13 cellular contexts compared by ENCODE assay signal in genomic region chr5:123440456-123440855, GRCh38. TPM values are rescaled to one million over a fixed set of nuclear protein-coding genes. Genes with fewer than 3 reads are reported as not detected.
DNase-seq lines count a peak whose midpoint lies in the region; ATAC-seq and TF ChIP-seq lines count a peak whose summit lies in the region.
"Had no signal": no experiment of that assay in that cellular context is flagged by ENCODE, and none has a peak within 500 bp of the region (broad histone marks: within the 10 kb centered on the region; RNA-seq: fewer than 3 reads in every experiment).

No MANE protein-coding gene starts in this region.

- peaks cover 8% of the 10 kb centered on the region for H3K27me3 Mint-ChIP-seq in T-helper 1 cell treated with Interleukin-12 subunit alpha and Interleukin-12 subunit beta and Interleukin-4 antibody, amounts not matched to agents 30 μg/mL and 1 μg/mL, for 36 hours (ENCODE audit: low read depth)
- peaks cover 2% of the 10 kb centered on the region for H3K27me3 Mint-ChIP-seq in activated T-helper 2 cell treated with anti-CD3 and anti-CD28 coated beads, Interferon-gamma antibody, Interleukin-2, Interleukin-4, amounts not matched to agents 10 μg/mL and 5 μg/mL and 100 μg/mL, durations not matched to agents 14 hours and 24 hours and 36 hours (ENCODE audit: low read depth)

- no peaks in the 10 kb centered on the region for H3K9me3 ChIP-seq in GM23248 (ENCODE audit: low read depth)
- H3K9me3 ChIP-seq: BLaER1 had no signal

- POLR2A ChIA-PET in GM10248 (lab: Yijun Ruan, JAX), result no interaction called here

- H3K27me3 ChIP-seq in GM23248 (replicated peaks; ENCODE audit: insufficient read depth), result no peaks in the 10 kb centered on the region
- H3K27me3 ChIP-seq: BLaER1 had no signal

- CTCF ChIA-PET in GM10248 (lab: Yijun Ruan, JAX), result interaction anchor here (1.7 to 2.8 kb wide), 2 partner anchors 18 to 27 kb away, joined by 5 to 20 read pairs; partner anchors contain the start of gene CEP120

- no peaks in the 10 kb centered on the region for H3K4me1 ChIP-seq in GM23248 (ENCODE audit: insufficient read depth)
- H3K4me1 ChIP-seq: BLaER1 had no signal

- no peak for ATAC-seq in GM21786 (IDR thresholded peaks at IDR 0.05; ENCODE audit: unreplicated experiment)

- H3K9me2 ChIP-seq in GM23248 (ENCODE audit: insufficient read depth), result no peaks in the 10 kb centered on the region

- peak overlapping the region; percentile 27 for H3K27ac Mint-ChIP-seq in T-helper 1 cell treated with Interleukin-12 subunit alpha and Interleukin-12 subunit beta and Interleukin-4 antibody, amounts not matched to agents 30 μg/mL and 1 μg/mL, for 36 hours
- H3K27ac Mint-ChIP-seq in activated T-helper 2 cell treated with anti-CD3 and anti-CD28 coated beads, Interferon-gamma antibody, Interleukin-2, Interleukin-4, amounts not matched to agents 10 μg/mL and 5 μg/mL and 100 μg/mL, durations not matched to agents 14 hours and 24 hours and 36 hours, result peak overlapping the region; percentile 51
- H3K27ac Mint-ChIP-seq: CD14-positive monocyte; CD4-positive, alpha-beta memory T cell; H9 had no signal

- in situ Hi-C loops in GM23248 (cut with MboI), result no loop called here

- no peak overlapping the region for H3K4me3 Mint-ChIP-seq in T-helper 1 cell treated with Interleukin-12 subunit alpha and Interleukin-12 subunit beta and Interleukin-4 antibody, amounts not matched to agents 30 μg/mL and 1 μg/mL, for 36 hours
- H3K4me3 Mint-ChIP-seq in activated T-helper 2 cell treated with anti-CD3 and anti-CD28 coated beads, Interferon-gamma antibody, Interleukin-2, Interleukin-4, amounts not matched to agents 10 μg/mL and 5 μg/mL and 100 μg/mL, durations not matched to agents 14 hours and 24 hours and 36 hours (ENCODE audit: low read depth), result no peak overlapping the region
- H3K4me3 Mint-ChIP-seq: CD14-positive monocyte; CD4-positive, alpha-beta memory T cell; H9 had no signal

- H3K27ac ChIP-seq in GM23248, result no peak overlapping the region
- H3K27ac ChIP-seq: BLaER1 had no signal

- H3K9ac ChIP-seq in GM23248, result no peak overlapping the region
- H3K9ac ChIP-seq: BLaER1 had no signal

- H3K4me2 ChIP-seq in GM23248 (ENCODE audit: unreplicated experiment), result no peak overlapping the region
- H3K4me2 ChIP-seq: BLaER1 had no signal

- no peak for TF ChIP-seq CTCF in GM10248 (IDR thresholded peaks at IDR 0.05; ENCODE audit: control extremely low read depth, extremely low read depth, low read depth, missing control alignments)

- H3K36me3 Mint-ChIP-seq in T-helper 1 cell treated with Interleukin-12 subunit alpha and Interleukin-12 subunit beta and Interleukin-4 antibody, amounts not matched to agents 30 μg/mL and 1 μg/mL, for 36 hours (ENCODE audit: low read depth), result no peaks in the 10 kb centered on the region
- H3K36me3 Mint-ChIP-seq in activated T-helper 2 cell treated with anti-CD3 and anti-CD28 coated beads, Interferon-gamma antibody, Interleukin-2, Interleukin-4, amounts not matched to agents 10 μg/mL and 5 μg/mL and 100 μg/mL, durations not matched to agents 14 hours and 24 hours and 36 hours (ENCODE audit: low read depth), result no peaks in the 10 kb centered on the region
- H3K36me3 Mint-ChIP-seq: CD14-positive monocyte; CD4-positive, alpha-beta memory T cell had no signal

- no peak overlapping the region for H3K4me3 ChIP-seq in GM23248
- H3K4me3 ChIP-seq: BLaER1 had no signal

- H3F3A ChIP-seq in GM23248 (ENCODE audit: insufficient read depth), result no peaks in the 10 kb centered on the region

- peaks cover 26% of the 10 kb centered on the region for H3K4me1 Mint-ChIP-seq in T-helper 1 cell treated with Interleukin-12 subunit alpha and Interleukin-12 subunit beta and Interleukin-4 antibody, amounts not matched to agents 30 μg/mL and 1 μg/mL, for 36 hours (ENCODE audit: low read depth)
- H3K4me1 Mint-ChIP-seq in activated T-helper 2 cell treated with anti-CD3 and anti-CD28 coated beads, Interferon-gamma antibody, Interleukin-2, Interleukin-4, amounts not matched to agents 10 μg/mL and 5 μg/mL and 100 μg/mL, durations not matched to agents 14 hours and 24 hours and 36 hours (ENCODE audit: low read depth), result peaks cover 33% of the 10 kb centered on the region

- DNase-seq in T-helper 1 cell, result no peak
- peak; percentile 24 for DNase-seq in GM23248
- no peak for DNase-seq in activated T-helper 2 cell treated with anti-CD3 and anti-CD28 coated beads, Interferon-gamma antibody, Interleukin-2, Interleukin-4, amounts not matched to agents 10 μg/mL and 5 μg/mL and 100 μg/mL, durations not matched to agents 14 hours and 24 hours and 36 hours (ENCODE audit: low spot score)
- DNase-seq in GM10248 (ENCODE audit: extremely low spot score), result no peak
- no peak for DNase-seq in stimulated activated naive CD4-positive, alpha-beta T cell (lab: John Stamatoyannopoulos, UW)
- DNase-seq: 8988T; CD4-positive, alpha-beta memory T cell; DMS79; H9 had no signal

- no peaks in the 10 kb centered on the region for H3K9me3 Mint-ChIP-seq in T-helper 1 cell treated with Interleukin-12 subunit alpha and Interleukin-12 subunit beta and Interleukin-4 antibody, amounts not matched to agents 30 μg/mL and 1 μg/mL, for 36 hours
- no peaks in the 10 kb centered on the region for H3K9me3 Mint-ChIP-seq in activated T-helper 2 cell treated with anti-CD3 and anti-CD28 coated beads, Interferon-gamma antibody, Interleukin-2, Interleukin-4, amounts not matched to agents 10 μg/mL and 5 μg/mL and 100 μg/mL, durations not matched to agents 14 hours and 24 hours and 36 hours
- H3K9me3 Mint-ChIP-seq: CD4-positive, alpha-beta memory T cell; H9 had no signal

- no peaks in the 10 kb centered on the region for H3K79me2 ChIP-seq in GM23248 (ENCODE audit: insufficient read depth)

- no peak overlapping the region for H2AFZ ChIP-seq in GM23248

- H4K20me1 ChIP-seq in GM23248 (ENCODE audit: insufficient read depth), result no peaks in the 10 kb centered on the region
- H4K20me1 ChIP-seq: BLaER1 had no signal

- intact Hi-C loops in activated T-helper 2 cell treated with anti-CD3 and anti-CD28 coated beads, Interferon-gamma antibody, Interleukin-2, Interleukin-4, amounts not matched to agents 10 μg/mL and 5 μg/mL and 100 μg/mL, durations not matched to agents 14 hours and 24 hours and 36 hours (cut with micrococcal nuclease), result no loop called here

- H3K36me3 ChIP-seq in GM23248 (ENCODE audit: low read depth), result no peaks in the 10 kb centered on the region
- H3K36me3 ChIP-seq: BLaER1 had no signal

RNA-seq across cellular contexts. Expression of gene CEP120, which starts 17.3 kb away (rescaled TPM):
- total RNA-seq in GM23248 (2014; rRNA removed; shearing (Covaris generic)), result 16.4 and 19.3 TPM in 2 replicates
- polyA plus RNA-seq in GM23248 (2016; fragmentation: Nextera tagmentation; extraction: Ambion mirVana), result 7.3 and 7.5 TPM in 2 replicates
- 25.3 and 26.7 TPM in 2 replicates for total RNA-seq in activated T-helper 2 cell treated with anti-CD3 and anti-CD28 coated beads, Interferon-gamma antibody, Interleukin-2, Interleukin-4, amounts not matched to agents 10 μg/mL and 5 μg/mL and 100 μg/mL, durations not matched to agents 14 hours and 24 hours and 36 hours
